In the genomic region with DNA sequence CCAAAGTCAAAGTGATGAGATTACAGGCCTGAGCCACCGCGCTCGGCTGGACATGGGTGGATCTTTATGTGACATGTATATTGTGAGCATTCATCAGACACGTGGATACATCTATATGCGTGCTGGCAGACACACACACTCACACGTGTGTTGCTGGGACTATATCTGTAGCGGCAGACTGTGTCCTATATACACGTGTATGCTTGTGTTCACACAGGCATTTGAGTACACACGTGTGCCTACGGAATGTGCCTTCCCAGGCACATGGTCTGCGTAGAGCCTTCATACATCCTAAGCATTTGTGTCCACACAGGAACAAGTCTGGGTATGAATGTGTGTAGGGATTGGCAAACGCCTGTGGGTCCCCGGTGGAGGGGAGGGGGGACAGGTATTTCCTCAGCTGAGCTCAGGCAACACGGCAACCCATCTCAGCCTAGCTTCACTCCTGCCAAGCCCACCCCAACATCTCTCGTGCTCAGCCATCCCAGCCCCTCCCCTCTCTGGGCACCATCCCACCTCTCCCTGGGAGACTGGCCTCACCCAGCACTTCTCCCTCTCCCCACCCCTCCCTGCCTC, we compare ENCODE assay signal across 29 cellular contexts. TPM values are rescaled to one million over a fixed set of nuclear protein-coding genes. Genes with fewer than 3 reads are reported as not detected.
DNase-seq lines count a peak whose midpoint lies in the region; FAIRE-seq and TF ChIP-seq lines count a peak whose summit lies in the region.
"Had no signal": no experiment of that assay in that cellular context is flagged by ENCODE, and none has a peak within 500 bp of the region (broad histone marks: within the 10 kb centered on the region; RNA-seq: fewer than 3 reads in every experiment).

No MANE protein-coding gene starts in this region.

- H3K9me3 Mint-ChIP-seq in chondrocyte (ENCODE audit: low read depth) = no peaks in the 10 kb centered on the region
- H3K9me3 Mint-ChIP-seq: activated B cell treated with CpG ODN at 0.5 μM for 24 hours had no signal

- H3K9ac ChIP-seq in ES-I3 (ENCODE audit: low read depth, low read length) (peak overlapping the region; percentile 57; the same call in 1 of the 2 replicates), HUES64 (ENCODE audit: low read depth, low read length) (no peak overlapping the region), neural cell (ENCODE audit: low read length) (peak overlapping the region; percentile 41)
- H3K9ac ChIP-seq: BLaER1 had no signal

- H3K4me3 ChIP-seq in HUES64 (ENCODE audit: low read length) = peak overlapping the region; percentile 81
- H3K4me3 ChIP-seq in neural cell (ENCODE audit: low read length) = peak overlapping the region; percentile 99
- H3K4me3 ChIP-seq in breast epithelium = no peak overlapping the region
- H3K4me3 ChIP-seq: BLaER1, left lung, ovary, upper lobe of right lung had no signal

- H3K9me2 ChIP-seq in neural cell (ENCODE audit: insufficient read depth, low read length) = no peaks in the 10 kb centered on the region

- TF ChIP-seq CTCF in chondrocyte (IDR thresholded peaks at IDR 0.05) = no peak
- no peak for TF ChIP-seq CTCF in neural cell (IDR thresholded peaks at IDR 0.05; ENCODE audit: poor library complexity, severe bottlenecking)
- no peak for TF ChIP-seq CTCF in breast epithelium (IDR thresholded peaks at IDR 0.05)

- no peak overlapping the region for H3K27ac ChIP-seq in HUES64 (ENCODE audit: low read depth, low read length)
- H3K27ac ChIP-seq in neural cell (ENCODE audit: low read length) = no peak overlapping the region
- no peak overlapping the region for H3K27ac ChIP-seq in breast epithelium
- H3K27ac ChIP-seq: BLaER1, foreskin keratinocyte, left lung, ovary, upper lobe of right lung had no signal

- no peak for TF ChIP-seq EP300 in neural cell (conservative IDR thresholded peaks at IDR 0.05; ENCODE audit: poor library complexity, severe bottlenecking)

- H3K36me3 ChIP-seq in ES-I3 (ENCODE audit: insufficient read depth, low read length) = no peaks in the 10 kb centered on the region
- no peaks in the 10 kb centered on the region for H3K36me3 ChIP-seq in HUES64 (ENCODE audit: insufficient read depth, low read length)
- H3K36me3 ChIP-seq in neural cell (ENCODE audit: insufficient read depth, low read length) = no peaks in the 10 kb centered on the region
- no peaks in the 10 kb centered on the region for H3K36me3 ChIP-seq in breast epithelium
- H3K36me3 ChIP-seq: adrenal gland, BLaER1, heart right ventricle, left lung, ovary, upper lobe of right lung had no signal

- WGBS in HUES64 = 61% methylated on average over 15 of the region's 15 CpGs

- no peak overlapping the region for H2AFZ ChIP-seq in neural cell (ENCODE audit: low read depth, low read length)

- DNase-seq in chondrocyte (ENCODE audit: low spot score) (no peak), RCC 7860 (ENCODE audit: low spot score) (no peak), NAMALWA (ENCODE audit: low spot score) (no peak), A172 (ENCODE audit: low spot score) (no peak), breast epithelium (ENCODE audit: low spot score in 2 of 2) (no peak)
- DNase-seq: activated B cell treated with CpG ODN at 0.5 μM for 24 hours; activated naive CD4-positive, alpha-beta T cell treated with Interleukin-2 at 50 U/mL for 16 hours; activated T-cell treated with anti-CD3 and anti-CD28 coated beads, Interleukin-2, amount 50 U/mL, for 72 hours; DMS153; effector memory CD8-positive, alpha-beta T cell; foreskin keratinocyte; left lung; NCI-H1436 treated with DMSO at 0.1 percent for 48 hours; NCI-H2107; NCI-H510A; ovary; Right ventricle myocardium superior; stimulated activated CD4-positive, alpha-beta T cell treated with anti-CD3 and anti-CD28 coated beads, Interleukin-4, amount 100 ng/mL, for 1 hour; T-helper 9 cell; upper lobe of right lung had no signal

- H4K20me1 ChIP-seq in neural cell (ENCODE audit: insufficient read depth) = no peaks in the 10 kb centered on the region

- H3K4me3 Mint-ChIP-seq in chondrocyte (ENCODE audit: unreplicated experiment) = peak overlapping the region; percentile 9
- H3K4me3 Mint-ChIP-seq: activated B cell treated with CpG ODN at 0.5 μM for 24 hours; activated T-cell treated with anti-CD3 and anti-CD28 coated beads, Interleukin-2, amount 50 U/mL, for 72 hours had no signal

- FAIRE-seq in RCC 7860 (lab: Jason Lieb, UNC) = no peak
- FAIRE-seq: colon, H54 had no signal

- H3K27ac Mint-ChIP-seq in chondrocyte (ENCODE audit: unreplicated experiment) = no peak overlapping the region
- H3K27ac Mint-ChIP-seq: activated B cell treated with CpG ODN at 0.5 μM for 24 hours; activated T-cell treated with anti-CD3 and anti-CD28 coated beads, Interleukin-2, amount 50 U/mL, for 72 hours; effector memory CD8-positive, alpha-beta T cell; stimulated activated effector memory CD8-positive, alpha-beta T cell treated with anti-CD3 and anti-CD28 coated beads, Interleukin-12 subunit alpha, Interleukin-12 subunit beta, amount 100 ng/mL, for 72 hours had no signal

- peaks cover 6% of the 10 kb centered on the region for H3K27me3 Mint-ChIP-seq in chondrocyte (ENCODE audit: low read depth)

- no peak for TF ChIP-seq RAD21 in neural cell (conservative IDR thresholded peaks at IDR 0.05)

- intact Hi-C loops in breast epithelium (cut with DNase I; ENCODE audit: low total_unique reads) = no loop called here

- no peaks in the 10 kb centered on the region for H3K36me3 Mint-ChIP-seq in chondrocyte (ENCODE audit: low read depth)
- H3K36me3 Mint-ChIP-seq: stimulated activated effector memory CD8-positive, alpha-beta T cell treated with anti-CD3 and anti-CD28 coated beads, Interleukin-12 subunit alpha, Interleukin-12 subunit beta, amount 100 ng/mL, for 72 hours had no signal

- no peak for TF ChIP-seq POLR2A in breast epithelium (IDR thresholded peaks at IDR 0.05)

- H3K79me2 ChIP-seq in neural cell (replicated peaks; ENCODE audit: insufficient read depth, low read length) = no peaks in the 10 kb centered on the region

- H3K4me1 Mint-ChIP-seq in chondrocyte (ENCODE audit: low read depth) = peaks cover 29% of the 10 kb centered on the region

- H3K9me3 ChIP-seq in ES-I3 (ENCODE audit: control insufficient read depth, insufficient read depth, low read length) (no peaks in the 10 kb centered on the region), HUES64 (ENCODE audit: insufficient read depth, low read depth, low read length) (no peaks in the 10 kb centered on the region), neural cell (ENCODE audit: low read length) (no peaks in the 10 kb centered on the region), breast epithelium (no peaks in the 10 kb centered on the region)
- H3K9me3 ChIP-seq: adrenal gland, BLaER1, heart right ventricle, left lung, ovary, upper lobe of right lung had no signal

- H3F3A ChIP-seq in neural cell (ENCODE audit: insufficient read depth, low read length, poor library complexity, severe bottlenecking) = no peaks in the 10 kb centered on the region

- H3K4me1 ChIP-seq in ES-I3 (ENCODE audit: insufficient read depth, low read length) = peaks cover 13% of the 10 kb centered on the region; the same call in 1 of the 2 replicates
- H3K4me1 ChIP-seq in HUES64 (ENCODE audit: insufficient read depth, low read length) = peaks cover 8% of the 10 kb centered on the region; the same call in 1 of the 2 replicates
- H3K4me1 ChIP-seq in breast epithelium = no peaks in the 10 kb centered on the region
- H3K4me1 ChIP-seq: foreskin keratinocyte had no signal

- H3K27me3 ChIP-seq in HUES64 (ENCODE audit: insufficient read depth, low read length) (no peaks in the 10 kb centered on the region), neural cell (ENCODE audit: insufficient read depth, low read depth, low read length) (peaks cover 12% of the 10 kb centered on the region), breast epithelium (peaks cover 9 to 91% of the 10 kb centered on the region in 2 donors)

- H3K4me2 ChIP-seq in neural cell (ENCODE audit: low read length) = no peak overlapping the region

TF ChIP-seq in neural cell, 6 proteins besides CTCF, POLR2A, EP300 and RAD21:
- TF ChIP-seq POLR2AphosphoS5 (IDR thresholded peaks at IDR 0.05) (no peak), SMC3 (conservative IDR thresholded peaks at IDR 0.05; ENCODE audit: poor library complexity) (no peak), TAF1 (IDR thresholded peaks at IDR 0.05; ENCODE audit: low read depth) (no peak)

RNA-seq across cellular contexts. Expression of a gene that starts 2.6 kb away (rescaled TPM):
- polyA plus RNA-seq in HUES64 (2013, experiment 1 of 2) = 14.9 TPM
- 14.0 TPM for polyA plus RNA-seq in HUES64 (2013, experiment 2 of 2)
- total RNA-seq in chondrocyte (2.0 to 3.9 TPM (median 2.1 TPM) in 3 replicates), breast epithelium (under 1 TPM in 2 of 3 donors, not detected in 1; under 0.01 to 0.15 TPM)
- 7.8 and 7.9 TPM in 2 replicates for polyA plus RNA-seq in neural cell
- 30.9 and 33.2 TPM in 2 replicates for polyA minus RNA-seq in neural cell
- 0.34 and 6.2 TPM in 2 replicates for total RNA-seq in A172 (2014; rRNA removed; shearing (Covaris generic))

RNA-seq across cellular contexts. Expression of a gene that starts 33.7 kb away (rescaled TPM):
- 35.1 TPM for polyA plus RNA-seq in HUES64 (2013, experiment 1 of 2)
- polyA plus RNA-seq in HUES64 (2013, experiment 2 of 2) = 38.5 TPM
- total RNA-seq in chondrocyte (34.7 to 64.4 TPM (median 61.3 TPM) in 3 replicates), breast epithelium (10 to 100 TPM; 11.2 to 17.4 (median 15.4) TPM)
- 5.8 and 14.0 TPM in 2 replicates for polyA plus RNA-seq in neural cell
- polyA minus RNA-seq in neural cell = 30.9 and 37.0 TPM in 2 replicates
- total RNA-seq in A172 (2014; rRNA removed; shearing (Covaris generic)) = 14.2 and 27.8 TPM in 2 replicates

Comparison
In these comparisons a context has a peak if more than half of its experiments do, and no peak if none do; other contexts are left out.
1. H3K4me3 ChIP-seq: peak in HUES64 (single experiment) and neural cell (single experiment); none in breast epithelium (0 of 3).